ENCODE assay signal across 9 cellular contexts in the genomic region with DNA sequence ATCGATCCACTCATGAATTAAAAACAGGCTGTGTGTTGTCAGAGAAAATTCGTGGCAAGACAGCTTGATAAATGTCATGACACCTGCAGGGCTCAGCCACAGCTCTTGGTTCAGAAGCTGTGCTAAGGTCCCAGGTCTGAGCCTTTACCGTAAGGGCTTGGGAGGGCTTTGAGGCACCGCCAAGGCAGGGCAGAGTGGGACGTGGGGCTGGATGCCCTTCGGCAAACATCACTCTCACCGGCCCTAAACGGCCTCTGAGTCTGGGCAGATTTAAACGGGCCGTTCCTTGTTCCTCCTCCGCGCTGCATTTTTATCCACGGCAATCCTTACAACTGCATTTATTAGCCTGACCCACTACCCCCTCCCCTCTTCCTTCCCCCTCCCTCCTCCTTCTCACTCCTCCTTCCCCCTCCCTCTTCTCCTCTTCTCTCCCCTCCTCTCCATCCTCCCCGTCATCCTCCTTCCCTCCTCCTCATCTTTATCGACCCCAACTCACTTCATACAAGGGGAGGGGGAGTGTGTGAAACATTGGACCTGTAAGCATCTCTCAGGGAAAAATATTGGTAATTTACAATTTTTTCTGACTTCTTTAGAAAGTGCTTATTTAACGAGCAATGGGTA. TPM values are rescaled to one million over a fixed set of nuclear protein-coding genes. Genes with fewer than 3 reads are reported as not detected.
A peak's percentile ranks its signal among the peaks of the same experiment; 100 is the strongest.
DNase-seq lines count a peak whose midpoint lies in the region; ATAC-seq, FAIRE-seq and TF ChIP-seq lines count a peak whose summit lies in the region.
"Had no signal": no experiment of that assay in that cellular context is flagged by ENCODE, and none has a peak within 500 bp of the region (broad histone marks: within the 10 kb centered on the region; RNA-seq: fewer than 3 reads in every experiment).

No MANE protein-coding gene starts in this region.

- TF ChIP-seq CTCF in keratinocyte (optimal IDR thresholded peaks at IDR 0.05 in 1 of 3, IDR thresholded peaks at IDR 0.05 in 1 of 3, conservative IDR thresholded peaks at IDR 0.05 in 1 of 3; ENCODE audit: extremely low read depth in 1 of 3, insufficient read depth in 2 of 3, low read length in 3 of 3): no peak
- no peak for TF ChIP-seq CTCF in testis (IDR thresholded peaks at IDR 0.05)

- H3K9me3 ChIP-seq in keratinocyte (ENCODE audit: control insufficient read depth, low read depth, low read length) (no peaks in the 10 kb centered on the region), testis (no peaks in the 10 kb centered on the region)

- H3K4me2 ChIP-seq in keratinocyte (ENCODE audit: control insufficient read depth, extremely low read depth, insufficient read depth, low read depth, low read length): peak overlapping the region; percentile 2

- H3K9ac ChIP-seq in keratinocyte (ENCODE audit: control insufficient read depth, extremely low read depth, insufficient read depth, low read length): peak overlapping the region; percentile 35

- peaks cover 17% of the 10 kb centered on the region for H3K79me2 ChIP-seq in keratinocyte (ENCODE audit: control insufficient read depth, insufficient read depth, low read length)

- H3K4me3 ChIP-seq in keratinocyte (ENCODE audit: control insufficient read depth in 2 of 3, extremely low read depth in 1 of 3, insufficient read depth in 2 of 3, low read depth in 1 of 3, low read length in 3 of 3): no peak overlapping the region
- no peak overlapping the region for H3K4me3 ChIP-seq in testis

- H3K4me1 ChIP-seq in keratinocyte (ENCODE audit: control insufficient read depth, extremely low read depth, insufficient read depth, low read length): peaks cover 44% of the 10 kb centered on the region
- peaks cover 12% of the 10 kb centered on the region for H3K4me1 ChIP-seq in testis

- peaks cover 85% of the 10 kb centered on the region for H3K36me3 Mint-ChIP-seq in activated CD4-positive, alpha-beta T cell treated with anti-CD3 and anti-CD28 coated beads, Interleukin-2, amount 10 ng/mL, durations not matched to agents 7 days and 5 days (ENCODE audit: low read depth)
- peaks cover 96% of the 10 kb centered on the region for H3K36me3 Mint-ChIP-seq in activated T-helper 17 cell treated with anti-CD3 and anti-CD28 coated beads, Interleukin-2, amount 50 U/mL, for 72 hours (ENCODE audit: low read depth)

- FAIRE-seq in keratinocyte (lab: Jason Lieb, UNC): no peak

- peaks cover 16 to 20% of the 10 kb centered on the region in 2 experiments for H3K36me3 ChIP-seq in keratinocyte (ENCODE audit: control insufficient read depth in 2 of 2, extremely low read depth in 1 of 2, insufficient read depth in 2 of 2, low read length in 2 of 2)
- no peaks in the 10 kb centered on the region for H3K36me3 ChIP-seq in testis (ENCODE audit: low read depth, missing control alignments)

- CTCF ChIA-PET in activated CD4-positive, alpha-beta T cell treated with anti-CD3 and anti-CD28 coated beads, Interleukin-2, amount 10 ng/mL, durations not matched to agents 7 days and 5 days (lab: Charles Lee): interaction anchor here (1.2 to 2.8 kb wide), 3 partner anchors 8 to 98 kb away, joined by 4 to 12 read pairs (median 6); no protein-coding TSS in a partner anchor

- intact Hi-C loops in testis (cut with DNase I; ENCODE audit: low total_unique reads): no loop called here

- H3K27ac Mint-ChIP-seq in activated CD4-positive, alpha-beta T cell treated with anti-CD3 and anti-CD28 coated beads, Interleukin-2, amount 10 ng/mL, durations not matched to agents 7 days and 5 days: peak overlapping the region; percentile 99
- peak overlapping the region; percentile 98 for H3K27ac Mint-ChIP-seq in activated T-helper 17 cell treated with anti-CD3 and anti-CD28 coated beads, Interleukin-2, amount 50 U/mL, for 72 hours

- no peaks in the 10 kb centered on the region for H3K27me3 ChIP-seq in keratinocyte (ENCODE audit: control insufficient read depth, extremely low read depth, insufficient read depth, low read length)
- H3K27me3 ChIP-seq in testis: no peaks in the 10 kb centered on the region

- H3K27ac ChIP-seq in keratinocyte (ENCODE audit: control insufficient read depth, insufficient read depth, low read length) (no peak overlapping the region), testis (peak overlapping the region; percentile 3 to 39)

- TF ChIP-seq POLR2A in testis (IDR thresholded peaks at IDR 0.05): no peak

- no peak for ATAC-seq in activated T-helper 17 cell treated with anti-CD3 and anti-CD28 coated beads, Interleukin-2, amount 50 U/mL, for 72 hours (replicated peaks)
- ATAC-seq in GM18511 (IDR thresholded peaks at IDR 0.05; ENCODE audit: unreplicated experiment) (no peak), HG03442 (IDR thresholded peaks at IDR 0.05; ENCODE audit: unreplicated experiment) (no peak)

- H3K27me3 Mint-ChIP-seq in activated CD4-positive, alpha-beta T cell treated with anti-CD3 and anti-CD28 coated beads, Interleukin-2, amount 10 ng/mL, durations not matched to agents 7 days and 5 days: no peaks in the 10 kb centered on the region
- no peaks in the 10 kb centered on the region for H3K27me3 Mint-ChIP-seq in activated T-helper 17 cell treated with anti-CD3 and anti-CD28 coated beads, Interleukin-2, amount 50 U/mL, for 72 hours

- H4K20me1 ChIP-seq in keratinocyte (ENCODE audit: control insufficient read depth, extremely low read depth, insufficient read depth, low read length): no peaks in the 10 kb centered on the region

- dilution Hi-C loops in keratinocyte (cut with MboI; ENCODE audit: extremely low pct_ligation_motif_present, low sequenced_read_pairs): no loop called here

- H2AFZ ChIP-seq in keratinocyte (ENCODE audit: control insufficient read depth, low read length): no peak overlapping the region

- POLR2A ChIA-PET in activated CD4-positive, alpha-beta T cell treated with anti-CD3 and anti-CD28 coated beads, Interleukin-2, amount 10 ng/mL, durations not matched to agents 7 days and 5 days (lab: Charles Lee): interaction anchor here (1.6 kb wide), 1 partner anchor 31 kb away, joined by 4 read pairs; no protein-coding TSS in a partner anchor

- H3K4me3 Mint-ChIP-seq in activated CD4-positive, alpha-beta T cell treated with anti-CD3 and anti-CD28 coated beads, Interleukin-2, amount 10 ng/mL, durations not matched to agents 7 days and 5 days: no peak overlapping the region
- peak overlapping the region; percentile 81 for H3K4me3 Mint-ChIP-seq in activated T-helper 17 cell treated with anti-CD3 and anti-CD28 coated beads, Interleukin-2, amount 50 U/mL, for 72 hours

- 34 to 56% methylated on average over 16 of the region's 16 CpGs for WGBS in testis, 2 donors

- H3K9me1 ChIP-seq in keratinocyte (ENCODE audit: control insufficient read depth, extremely low read depth, insufficient read depth, low read length): no peaks in the 10 kb centered on the region

- H3K9me3 Mint-ChIP-seq in activated CD4-positive, alpha-beta T cell treated with anti-CD3 and anti-CD28 coated beads, Interleukin-2, amount 10 ng/mL, durations not matched to agents 7 days and 5 days: no peaks in the 10 kb centered on the region
- H3K9me3 Mint-ChIP-seq in activated T-helper 17 cell treated with anti-CD3 and anti-CD28 coated beads, Interleukin-2, amount 50 U/mL, for 72 hours: no peaks in the 10 kb centered on the region

- H3K4me1 Mint-ChIP-seq in activated CD4-positive, alpha-beta T cell treated with anti-CD3 and anti-CD28 coated beads, Interleukin-2, amount 10 ng/mL, durations not matched to agents 7 days and 5 days: peaks cover 89% of the 10 kb centered on the region
- peaks cover 47% of the 10 kb centered on the region for H3K4me1 Mint-ChIP-seq in activated T-helper 17 cell treated with anti-CD3 and anti-CD28 coated beads, Interleukin-2, amount 50 U/mL, for 72 hours

- no peak for DNase-seq in activated CD4-positive, alpha-beta T cell treated with anti-CD3 and anti-CD28 coated beads, Interleukin-2, amount 10 ng/mL, durations not matched to agents 7 days and 5 days
- no peak for DNase-seq in activated CD4-positive, alpha-beta T cell treated with anti-CD3 and anti-CD28 coated beads for 4 hours
- DNase-seq in keratinocyte (ENCODE audit: low read depth, low spot score) (no peak), testis (no peak)
- no peak for DNase-seq in stimulated activated CD4-positive, alpha-beta T cell treated with anti-CD3 and anti-CD28 coated beads, Interleukin-12 subunit alpha, Interleukin-12 subunit beta, amount 100 ng/mL, for 4 hours
- DNase-seq: NCI-H524 treated with DMSO at 0.1 percent for 48 hours had no signal

RNA-seq across cellular contexts. Expression of gene MBP, which starts 33.9 kb away (rescaled TPM):
- total RNA-seq in activated CD4-positive, alpha-beta T cell treated with anti-CD3 and anti-CD28 coated beads, Interleukin-2, amount 10 ng/mL, durations not matched to agents 7 days and 5 days: 100 to 1,000 TPM; 111 to 133 TPM
- 10 to 100 TPM; 55.7 to 66.5 TPM for total RNA-seq in activated T-helper 17 cell treated with anti-CD3 and anti-CD28 coated beads, Interleukin-2, amount 50 U/mL, for 72 hours
- polyA plus RNA-seq in keratinocyte (30.7 to 38.7 TPM (median 35.6 TPM) in 3 replicates), testis (ENCODE audit: insufficient read depth, low read depth, low replicate concordance) (16.7 TPM)
- polyA plus RNA-seq in keratinocyte (2011; ENCODE audit: low read depth): 38.5 TPM
- 30.1 and 40.6 TPM in 2 replicates for polyA plus RNA-seq in keratinocyte (2011; cell fraction: cytosol; rRNA removed)
- polyA plus RNA-seq in keratinocyte (2011; cell fraction: nucleus; rRNA removed): 39.0 and 41.5 TPM in 2 replicates
- polyA plus RNA-seq in keratinocyte (2012; ENCODE audit: low replicate concordance): 25.6 and 33.7 TPM in 2 replicates
- polyA minus RNA-seq in keratinocyte: 49.5 to 66.1 TPM (median 52.8 TPM) in 3 replicates
- polyA minus RNA-seq in keratinocyte (2011; cell fraction: cytosol; rRNA and poly(A)+ RNA removed): 49.3 TPM
- 33.8 and 64.1 TPM in 2 replicates for polyA minus RNA-seq in keratinocyte (2011; cell fraction: nucleus; rRNA and poly(A)+ RNA removed)
- 10 to 100 TPM; 15.4 to 20.3 TPM for total RNA-seq in testis
